8 cellular contexts compared by ENCODE assay signal in genomic region chr11:68118753-68119448, GRCh38. TPM values are rescaled to one million over a fixed set of nuclear protein-coding genes. Genes with fewer than 3 reads are reported as not detected.
DNase-seq lines count a peak whose midpoint lies in the region; ATAC-seq and TF ChIP-seq lines count a peak whose summit lies in the region.

No MANE protein-coding gene starts in this region.

- H3K4me3 ChIP-seq in HUES48 (ENCODE audit: low read depth, low read length): peak overlapping the region; percentile 97
- H3K4me3 ChIP-seq in ascending aorta: peak overlapping the region; percentile 82 to 83

- no peaks in the 10 kb centered on the region for H3K9me3 ChIP-seq in HUES48 (ENCODE audit: control insufficient read depth, insufficient read depth, low read length)
- H3K9me3 ChIP-seq in ascending aorta: no peaks in the 10 kb centered on the region

- CTCF ChIA-PET in HEK293T (lab: Yijun Ruan, JAX): no interaction called here

- ATAC-seq in HG03439 (IDR thresholded peaks at IDR 0.05; ENCODE audit: unreplicated experiment): no peak
- no peak for ATAC-seq in HG02623 (IDR thresholded peaks at IDR 0.05; ENCODE audit: unreplicated experiment)
- ATAC-seq in GM18505 (IDR thresholded peaks at IDR 0.05; ENCODE audit: unreplicated experiment): no peak

- intact Hi-C loops in ascending aorta (cut with DNase I): no loop called here

- DNase-seq in CD1c-positive myeloid dendritic cell (ENCODE audit: extremely low spot score): peak; percentile 87
- no peak for DNase-seq in ascending aorta (ENCODE audit: low spot score in 2 of 2)
- no peak for DNase-seq in mesothelial cell of epicardium (ENCODE audit: low spot score in 2 of 2, unreplicated experiment in 2 of 2)
- DNase-seq in HEK293T (ENCODE audit: extremely low spot score): no peak

- POLR2A ChIA-PET in HEK293T (lab: Yijun Ruan, JAX): interaction anchor here (0.9 to 1.4 kb wide), 2 partner anchors 12 to 19 kb away, joined by 3 to 8 read pairs; no protein-coding TSS in a partner anchor

- peak overlapping the region; percentile 87 for H3K4me3 Mint-ChIP-seq in mesothelial cell of epicardium

- H3K4me1 Mint-ChIP-seq in mesothelial cell of epicardium: peaks cover 45% of the 10 kb centered on the region

- H3K27ac ChIP-seq in HUES48 (ENCODE audit: low read depth, low read length) (peak overlapping the region; percentile 2), ascending aorta (peak overlapping the region in 1 of 2 donors; percentile 21)

- no peak overlapping the region for H3K9ac ChIP-seq in HUES48 (ENCODE audit: low read depth, low read length)

- no peak for TF ChIP-seq POLR2A in GM18505 (IDR thresholded peaks at IDR 0.05; ENCODE audit: borderline replicate concordance, extremely low read depth, insufficient read depth, insufficient read length)

- peak overlapping the region; percentile 98 for H3K27ac Mint-ChIP-seq in mesothelial cell of epicardium

- TF ChIP-seq CTCF in ascending aorta (IDR thresholded peaks at IDR 0.05) (no peak), mesothelial cell of epicardium (IDR thresholded peaks at IDR 0.05; ENCODE audit: unreplicated experiment) (no peak)

- peaks cover 20% of the 10 kb centered on the region for H3K4me1 ChIP-seq in HUES48 (ENCODE audit: control insufficient read depth, insufficient read depth, low read length)
- peaks cover 0 to 2% of the 10 kb centered on the region in 2 donors for H3K4me1 ChIP-seq in ascending aorta

- H3K27me3 ChIP-seq in HUES48 (ENCODE audit: control insufficient read depth, insufficient read depth, low read length) (no peaks in the 10 kb centered on the region), ascending aorta (no peaks in the 10 kb centered on the region)

- H3K27me3 Mint-ChIP-seq in mesothelial cell of epicardium (ENCODE audit: low read depth): no peaks in the 10 kb centered on the region

- no peaks in the 10 kb centered on the region for H3K9me3 Mint-ChIP-seq in mesothelial cell of epicardium

- H3K36me3 Mint-ChIP-seq in mesothelial cell of epicardium: peaks cover 3% of the 10 kb centered on the region

- H3K36me3 ChIP-seq in HUES48 (ENCODE audit: control insufficient read depth, insufficient read depth, low read length): peaks cover 22% of the 10 kb centered on the region
- peaks cover 0 to 4% of the 10 kb centered on the region in 2 donors for H3K36me3 ChIP-seq in ascending aorta

TF ChIP-seq in HEK293T, 16 proteins besides CTCF, POLR2A, EP300 and RAD21:
- no peak for TF ChIP-seq ARNT (IDR thresholded peaks at IDR 0.05)
- no peak for TF ChIP-seq FOXK2 (IDR thresholded peaks at IDR 0.05)
- TF ChIP-seq SUZ12 (IDR thresholded peaks at IDR 0.05): no peak
- TF ChIP-seq CTBP1 (IDR thresholded peaks at IDR 0.05; ENCODE audit: borderline replicate concordance): no peak
- no peak for TF ChIP-seq PKNOX1 (IDR thresholded peaks at IDR 0.05)

RNA-seq across cellular contexts. Expression of gene CHKA, which starts 2.3 kb away (rescaled TPM):
- total RNA-seq in ascending aorta (10.1 TPM), mesothelial cell of epicardium (71.8 to 74.4 TPM (median 72.8 TPM) in 3 replicates)
